ENCODE assay signal across 29 cellular contexts in the genomic region with DNA sequence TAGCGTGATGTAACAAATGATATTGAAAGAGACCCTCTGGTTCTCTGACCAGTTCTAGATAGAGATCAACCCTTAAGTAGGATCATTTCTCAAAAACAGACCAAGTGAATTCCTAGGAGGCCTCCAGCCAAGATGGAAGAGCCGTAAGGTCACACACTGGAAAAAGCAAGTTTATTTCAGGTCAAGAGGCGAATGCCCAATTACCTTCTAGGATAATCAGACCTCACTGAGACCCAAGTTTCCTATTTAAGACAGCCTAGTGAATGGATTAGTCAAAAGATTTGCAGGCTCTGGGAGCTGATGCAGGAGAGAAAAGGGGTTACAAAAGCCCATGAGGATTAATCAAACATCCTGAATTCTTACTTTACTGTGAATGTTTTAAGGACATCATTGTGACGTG.
"Had no signal": no experiment of that assay in that cellular context is flagged by ENCODE, and none has a peak within 500 bp of the region (broad histone marks: within the 10 kb centered on the region; RNA-seq: fewer than 3 reads in every experiment).

No MANE protein-coding gene starts in this region.

- H3K4me3 ChIP-seq: ascending aorta, breast epithelium, cardiac muscle cell, colonic mucosa, esophagus squamous epithelium had no signal

- H3K27ac ChIP-seq: ascending aorta, breast epithelium, cardiac muscle cell, colonic mucosa, epithelial cell of prostate, esophagus squamous epithelium, WERI-Rb-1 had no signal

- H3K27ac Mint-ChIP-seq: activated B cell treated with CpG ODN at 0.5 μM for 24 hours; activated CD8-positive, alpha-beta T cell treated with anti-CD3 and anti-CD28 coated beads for 36 hours; activated naive CD4-positive, alpha-beta T cell treated with anti-CD3 and anti-CD28 coated beads for 36 hours; activated naive CD4-positive, alpha-beta T cell treated with anti-CD3 and anti-CD28 coated beads, Interleukin-2, amount 50 U/mL, for 24 hours; activated naive CD8-positive, alpha-beta T cell treated with anti-CD3 and anti-CD28 coated beads, Interleukin-2, amount 10 ng/mL, durations not matched to agents 7 days and 5 days; activated T-helper 17 cell treated with anti-CD3 and anti-CD28 coated beads, Interleukin-2, amount 50 U/mL, for 72 hours; T-helper 17 cell; T-helper 2 cell treated with Interferon-gamma antibody and Interleukin-4, amounts not matched to agents 5 μg/mL and 100 μg/mL, for 36 hours had no signal

- H3K4me1 Mint-ChIP-seq: activated B cell treated with CpG ODN at 0.5 μM for 24 hours; activated naive CD8-positive, alpha-beta T cell treated with anti-CD3 and anti-CD28 coated beads, Interleukin-2, amount 10 ng/mL, durations not matched to agents 7 days and 5 days; activated T-helper 17 cell treated with anti-CD3 and anti-CD28 coated beads, Interleukin-2, amount 50 U/mL, for 72 hours had no signal

- H3K9me3 Mint-ChIP-seq: activated B cell treated with CpG ODN at 0.5 μM for 24 hours; activated CD8-positive, alpha-beta T cell treated with anti-CD3 and anti-CD28 coated beads for 36 hours; activated naive CD4-positive, alpha-beta T cell treated with anti-CD3 and anti-CD28 coated beads for 36 hours; activated naive CD4-positive, alpha-beta T cell treated with anti-CD3 and anti-CD28 coated beads, Interleukin-2, amount 50 U/mL, for 24 hours; activated naive CD8-positive, alpha-beta T cell treated with anti-CD3 and anti-CD28 coated beads, Interleukin-2, amount 10 ng/mL, durations not matched to agents 7 days and 5 days; activated T-helper 17 cell treated with anti-CD3 and anti-CD28 coated beads, Interleukin-2, amount 50 U/mL, for 72 hours; T-helper 2 cell treated with Interferon-gamma antibody and Interleukin-4, amounts not matched to agents 5 μg/mL and 100 μg/mL, for 36 hours had no signal

- H3K9me3 ChIP-seq: ascending aorta, breast epithelium, colonic mucosa, esophagus squamous epithelium had no signal

- H3K36me3 Mint-ChIP-seq: activated naive CD4-positive, alpha-beta T cell treated with anti-CD3 and anti-CD28 coated beads, Interleukin-2, amount 50 U/mL, for 24 hours; activated naive CD8-positive, alpha-beta T cell treated with anti-CD3 and anti-CD28 coated beads, Interleukin-2, amount 10 ng/mL, durations not matched to agents 7 days and 5 days; brain had no signal

- H3K4me1 ChIP-seq: ascending aorta, breast epithelium, colonic mucosa, esophagus squamous epithelium had no signal

- H3K27me3 ChIP-seq: ascending aorta, breast epithelium, colonic mucosa, esophagus squamous epithelium had no signal

- H3K36me3 ChIP-seq: ascending aorta, breast epithelium, cardiac muscle cell, colonic mucosa, esophagus squamous epithelium, WERI-Rb-1 had no signal

- DNase-seq: activated B cell treated with CpG ODN at 0.5 μM for 24 hours; activated CD4-positive, alpha-beta T cell treated with anti-CD3 and anti-CD28 coated beads for 48 hours; activated CD4-positive, alpha-beta T cell treated with anti-CD3 and anti-CD28 coated beads, Interleukin-2, amount 50 U/mL, for 1 hour; activated CD4-positive, alpha-beta T cell treated with anti-CD3 and anti-CD28 coated beads, Interleukin-2, amount 50 U/mL, for 48 hours; activated CD8-positive, alpha-beta memory T cell treated with anti-CD3 and anti-CD28 coated beads for 24 hours; activated CD8-positive, alpha-beta T cell treated with anti-CD3 and anti-CD28 coated beads for 36 hours; activated effector memory CD4-positive, alpha-beta T cell treated with Interleukin-2 at 50 U/mL for 16 hours; activated naive CD4-positive, alpha-beta T cell treated with anti-CD3 and anti-CD28 coated beads for 36 hours; activated naive CD8-positive, alpha-beta T cell treated with anti-CD3 and anti-CD28 coated beads, Interleukin-2, amount 10 ng/mL, durations not matched to agents 7 days and 5 days; activated T-cell treated with anti-CD3 and anti-CD28 coated beads, Interleukin-2, amount 50 U/mL, for 4 hours; central memory CD4-positive, alpha-beta T cell; cerebellar nuclear complex; colonic mucosa; effector CD8-positive, alpha-beta T cell; esophagus squamous epithelium; foreskin melanocyte; head of caudate nucleus; T-helper 17 cell; T1000; WERI-Rb-1 had no signal

- ATAC-seq: activated CD4-positive, CD25-positive, alpha-beta regulatory T cell treated with anti-CD3 and anti-CD28 coated beads, Interleukin-2, amount 50 U/mL, for 24 hours; activated CD8-positive, alpha-beta T cell treated with anti-CD3 and anti-CD28 coated beads for 36 hours; activated T-cell treated with anti-CD3 and anti-CD28 coated beads, Interleukin-2, amount 50 U/mL, for 4 hours; activated T-helper 17 cell treated with anti-CD3 and anti-CD28 coated beads, Interleukin-2, amount 50 U/mL, for 72 hours; T-helper 17 cell had no signal

- H3K27me3 Mint-ChIP-seq: activated B cell treated with CpG ODN at 0.5 μM for 24 hours; activated CD8-positive, alpha-beta T cell treated with anti-CD3 and anti-CD28 coated beads for 36 hours; activated naive CD4-positive, alpha-beta T cell treated with anti-CD3 and anti-CD28 coated beads, Interleukin-2, amount 50 U/mL, for 24 hours; activated T-helper 17 cell treated with anti-CD3 and anti-CD28 coated beads, Interleukin-2, amount 50 U/mL, for 72 hours; brain had no signal

- H3K4me3 Mint-ChIP-seq: activated B cell treated with CpG ODN at 0.5 μM for 24 hours; activated CD8-positive, alpha-beta T cell treated with anti-CD3 and anti-CD28 coated beads for 36 hours; activated naive CD4-positive, alpha-beta T cell treated with anti-CD3 and anti-CD28 coated beads for 36 hours; activated naive CD4-positive, alpha-beta T cell treated with anti-CD3 and anti-CD28 coated beads, Interleukin-2, amount 50 U/mL, for 24 hours; activated naive CD8-positive, alpha-beta T cell treated with anti-CD3 and anti-CD28 coated beads, Interleukin-2, amount 10 ng/mL, durations not matched to agents 7 days and 5 days; activated T-cell treated with anti-CD3 and anti-CD28 coated beads, Interleukin-2, amount 50 U/mL, for 4 hours; activated T-helper 17 cell treated with anti-CD3 and anti-CD28 coated beads, Interleukin-2, amount 50 U/mL, for 72 hours; brain; T-helper 17 cell; T-helper 2 cell treated with Interferon-gamma antibody and Interleukin-4, amounts not matched to agents 5 μg/mL and 100 μg/mL, for 36 hours had no signal
